21 cellular contexts compared by ENCODE assay signal in the genomic region with DNA sequence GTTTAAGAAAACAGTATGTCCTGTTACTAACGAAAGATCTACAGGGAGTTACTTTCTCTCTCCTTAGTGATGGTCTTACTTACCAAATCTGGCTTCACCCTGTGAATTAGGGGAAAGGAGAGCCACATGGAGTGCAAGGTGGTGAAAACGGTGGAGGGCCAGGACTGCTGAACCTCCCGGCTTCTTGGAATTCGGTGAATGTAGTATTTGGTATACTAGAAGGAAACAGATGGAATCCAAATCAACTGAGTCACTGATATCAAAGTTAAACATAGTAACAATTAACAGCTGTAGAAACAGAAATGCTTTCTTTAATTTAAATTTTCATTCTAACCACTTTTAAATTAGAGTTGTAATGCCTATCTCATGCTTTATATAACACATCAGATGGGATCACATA.
"Had no signal": no experiment of that assay in that cellular context is flagged by ENCODE, and none has a peak within 500 bp of the region (broad histone marks: within the 10 kb centered on the region; RNA-seq: fewer than 3 reads in every experiment).

No MANE protein-coding gene starts in this region.

- H3K36me3 ChIP-seq: adrenal gland had no signal

- DNase-seq: activated CD4-positive, alpha-beta T cell treated with anti-CD3 and anti-CD28 coated beads for 4 hours; activated CD4-positive, alpha-beta T cell treated with anti-CD3 and anti-CD28 coated beads, Interleukin-2, amount 50 U/mL, for 4 hours; activated CD8-positive, alpha-beta memory T cell treated with anti-CD3 and anti-CD28 coated beads, Interleukin-2, amount 50 U/mL, for 48 hours; activated CD8-positive, alpha-beta T cell treated with anti-CD3 and anti-CD28 coated beads, Interleukin-2, amount 10 ng/mL, durations not matched to agents 7 days and 5 days; activated naive CD4-positive, alpha-beta T cell treated with anti-CD3 and anti-CD28 coated beads, Interleukin-2, amount 50 U/mL, for 16 hours; activated naive CD8-positive, alpha-beta T cell treated with anti-CD3 and anti-CD28 coated beads, Interleukin-2, amount 10 ng/mL, durations not matched to agents 7 days and 5 days; activated T-cell treated with anti-CD3 and anti-CD28 coated beads, Interleukin-2, amount 50 U/mL, for 1 hour; adrenal gland; anterior cingulate cortex; KBM-7; NCI-H1092; NCI-H1417; NCI-H2029; NCI-H345; NCI-H510A; NCI-H526 treated with DMSO at 0.1 percent for 48 hours; NCI-H82; SIG-M5; SW 1271 had no signal

- H3K4me3 ChIP-seq: adrenal gland had no signal

- H3K27ac ChIP-seq: adrenal gland had no signal

- H3K27me3 ChIP-seq: adrenal gland had no signal

- H3K9me3 ChIP-seq: adrenal gland had no signal

- ATAC-seq: activated CD4-positive, CD25-positive, alpha-beta regulatory T cell treated with anti-CD3 and anti-CD28 coated beads, Interleukin-2, amount 50 U/mL, for 24 hours; activated CD8-positive, alpha-beta T cell treated with anti-CD3 and anti-CD28 coated beads, Interleukin-2, amount 10 ng/mL, durations not matched to agents 7 days and 5 days; SK-N-SH treated with all-trans-retinoic acid at 6 μM for 48 hours had no signal
